Comparison of ENCODE assay signal across 9 cellular contexts in the genomic region with DNA sequence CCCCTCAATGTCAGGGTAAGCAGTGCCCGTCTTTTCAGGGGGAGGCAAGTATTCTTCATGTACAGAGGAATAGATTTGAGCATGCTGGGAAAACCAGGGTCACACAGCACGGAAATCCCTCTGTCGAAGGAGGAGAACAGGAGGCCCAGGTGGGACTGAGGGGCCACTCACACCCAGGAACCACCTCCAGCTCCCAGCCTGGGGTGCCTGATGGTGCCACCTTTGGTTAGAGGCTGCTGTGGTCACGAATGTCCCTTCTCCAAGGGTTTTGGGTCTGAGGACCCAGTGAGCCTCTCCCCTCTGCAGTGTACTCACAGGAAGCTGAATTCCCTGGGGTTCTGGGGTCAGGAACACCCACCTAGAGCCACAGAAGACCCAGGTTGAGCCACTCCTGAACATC.
"Had no signal": no experiment of that assay in that cellular context is flagged by ENCODE, and none has a peak within 500 bp of the region (broad histone marks: within the 10 kb centered on the region; RNA-seq: fewer than 3 reads in every experiment).

No MANE protein-coding gene starts in this region.

- DNase-seq: H9, HCEC 1CT, KBM-7 had no signal

- FAIRE-seq: H1, H54, HepG2 had no signal

- H3K4me1 Mint-ChIP-seq: H9, IgD-negative memory B cell had no signal

- H3K4me3 ChIP-seq: GM23338 had no signal

- ATAC-seq: GM23338, HepG2 had no signal

- H3K27ac ChIP-seq: HL-60 had no signal

- H3K27ac Mint-ChIP-seq: GM23338, H9, IgD-negative memory B cell had no signal

- H3K4me3 Mint-ChIP-seq: GM23338, H9, IgD-negative memory B cell had no signal

- H3K27me3 Mint-ChIP-seq: IgD-negative memory B cell had no signal

- H3K36me3 Mint-ChIP-seq: IgD-negative memory B cell had no signal
